20 cellular contexts compared by ENCODE assay signal in genomic region chr21:45331521-45332257, GRCh38. TPM values are rescaled to one million over a fixed set of nuclear protein-coding genes. Genes with fewer than 3 reads are reported as not detected.
A peak's percentile ranks its signal among the peaks of the same experiment; 100 is the strongest.
DNase-seq lines count a peak whose midpoint lies in the region; ATAC-seq and TF ChIP-seq lines count a peak whose summit lies in the region.
"Had no signal": no experiment of that assay in that cellular context is flagged by ENCODE, and none has a peak within 500 bp of the region (broad histone marks: within the 10 kb centered on the region; RNA-seq: fewer than 3 reads in every experiment).

No MANE protein-coding gene starts in this region.

- no peak overlapping the region for H3K27ac ChIP-seq in heart right ventricle
- peak overlapping the region; percentile 66 for H3K27ac ChIP-seq in mesodermal cell (ENCODE audit: low read depth, low read length, severe bottlenecking)
- no peak overlapping the region for H3K27ac ChIP-seq in upper lobe of right lung
- H3K27ac ChIP-seq: prostate gland had no signal

- H3K4me1 ChIP-seq in heart right ventricle (peaks cover 0 to 9% (median 0%) of the 10 kb centered on the region in 9 donors), mesodermal cell (ENCODE audit: control insufficient read depth, insufficient read depth, low read length, poor library complexity, severe bottlenecking) (peaks cover 56% of the 10 kb centered on the region), upper lobe of right lung (peaks cover 8% of the 10 kb centered on the region)
- H3K4me1 ChIP-seq: HAP-1, prostate gland had no signal

- TF ChIP-seq CTCF in heart right ventricle (IDR thresholded peaks at IDR 0.05) (no peak), brain (conservative IDR thresholded peaks at IDR 0.05) (no peak), upper lobe of right lung (IDR thresholded peaks at IDR 0.05) (no peak)

- peaks cover 62% of the 10 kb centered on the region for H3K4me1 Mint-ChIP-seq in brain
- H3K4me1 Mint-ChIP-seq in activated T-helper 1 cell treated with anti-CD3 and anti-CD28 coated beads, Interleukin-12 subunit alpha, Interleukin-12 subunit beta, Interleukin-2, Interleukin-4 antibody, amounts not matched to agents 30 ng/mL and 10 ng/mL and 1 ng/mL, durations not matched to agents 14 hours and 24 hours and 36 hours (ENCODE audit: low read depth) = no peaks in the 10 kb centered on the region

- intact Hi-C loops in Right ventricle myocardium superior (cut with DNase I) = no loop called here
- intact Hi-C loops in heart right ventricle (cut with DNase I) = no loop called here
- intact Hi-C loops in upper lobe of right lung (cut with DNase I) = no loop called here
- intact Hi-C loops in activated T-helper 1 cell treated with anti-CD3 and anti-CD28 coated beads, Interleukin-12 subunit alpha, Interleukin-12 subunit beta, Interleukin-2, Interleukin-4 antibody, amounts not matched to agents 30 ng/mL and 10 ng/mL and 1 ng/mL, durations not matched to agents 14 hours and 24 hours and 36 hours (cut with micrococcal nuclease) = no loop called here

- peak; percentile 16 for DNase-seq in Right ventricle myocardium superior
- no peak for DNase-seq in heart right ventricle
- DNase-seq in upper lobe of right lung = peak; percentile 50
- no peak for DNase-seq in NCI-H510A (lab: John Stamatoyannopoulos, UW)
- DNase-seq in activated T-helper 1 cell treated with anti-CD3 and anti-CD28 coated beads, Interleukin-12 subunit alpha, Interleukin-12 subunit beta, Interleukin-2, Interleukin-4 antibody, amounts not matched to agents 30 ng/mL and 10 ng/mL and 1 ng/mL, durations not matched to agents 14 hours and 24 hours and 36 hours (ENCODE audit: low spot score) = no peak
- DNase-seq: activated CD4-positive, CD25-positive, alpha-beta regulatory T cell; amygdala; CD4-positive, alpha-beta T cell; hippocampal formation; kidney glomerular epithelial cell; NCI-H1436; NCI-H226; stimulated activated naive CD4-positive, alpha-beta T cell treated with Interleukin-2 at 50 U/mL for 16 hours; transverse colon had no signal

- H3K36me3 ChIP-seq in heart right ventricle (no peaks in the 10 kb centered on the region), mesodermal cell (ENCODE audit: control insufficient read depth, insufficient read depth, low read length) (no peaks in the 10 kb centered on the region), upper lobe of right lung (no peaks in the 10 kb centered on the region)
- H3K36me3 ChIP-seq: HAP-1, prostate gland, transverse colon had no signal

- peak overlapping the region in 4 of 5 experiments; percentile 24 to 85 (median 54) for H3K27ac Mint-ChIP-seq in brain
- H3K27ac Mint-ChIP-seq in activated T-helper 1 cell treated with anti-CD3 and anti-CD28 coated beads, Interleukin-12 subunit alpha, Interleukin-12 subunit beta, Interleukin-2, Interleukin-4 antibody, amounts not matched to agents 30 ng/mL and 10 ng/mL and 1 ng/mL, durations not matched to agents 14 hours and 24 hours and 36 hours = no peak overlapping the region
- H3K27ac Mint-ChIP-seq: activated T-helper 2 cell treated with anti-CD3 and anti-CD28 coated beads, Interferon-gamma antibody, Interleukin-2, Interleukin-4, amounts not matched to agents 10 μg/mL and 5 μg/mL and 100 μg/mL, durations not matched to agents 14 hours and 24 hours and 36 hours; CD4-positive, alpha-beta T cell had no signal

- ATAC-seq in Right ventricle myocardium superior (ENCODE audit: poor library complexity) = no peak
- ATAC-seq in heart right ventricle = no peak
- ATAC-seq in upper lobe of right lung = no peak
- ATAC-seq in HG02840 (IDR thresholded peaks at IDR 0.05; ENCODE audit: low FRiP score, unreplicated experiment) = no peak

- H3K27me3 ChIP-seq in heart right ventricle (no peaks in the 10 kb centered on the region), upper lobe of right lung (no peaks in the 10 kb centered on the region)
- H3K27me3 ChIP-seq: transverse colon had no signal

- WGBS in heart right ventricle, 2 donors = 78 to 81% methylated on average over 22 of the region's 22 CpGs
- 56 to 67% methylated on average over 15 to 16 of the region's 22 CpGs for WGBS in mesodermal cell (ENCODE audit: insufficient coverage in 2 of 2), 2 experiments

- H3K9me3 ChIP-seq in heart right ventricle (no peaks in the 10 kb centered on the region), mesodermal cell (ENCODE audit: control insufficient read depth, low read length) (no peaks in the 10 kb centered on the region), upper lobe of right lung (no peaks in the 10 kb centered on the region)
- H3K9me3 ChIP-seq: HAP-1, prostate gland, transverse colon had no signal

- H3K4me3 Mint-ChIP-seq in brain = no peak overlapping the region
- H3K4me3 Mint-ChIP-seq in activated T-helper 1 cell treated with anti-CD3 and anti-CD28 coated beads, Interleukin-12 subunit alpha, Interleukin-12 subunit beta, Interleukin-2, Interleukin-4 antibody, amounts not matched to agents 30 ng/mL and 10 ng/mL and 1 ng/mL, durations not matched to agents 14 hours and 24 hours and 36 hours = no peak overlapping the region
- H3K4me3 Mint-ChIP-seq: CD4-positive, alpha-beta T cell had no signal

- peaks cover 0 to 5% (median 0%) of the 10 kb centered on the region in 5 experiments for H3K9me3 Mint-ChIP-seq in brain
- no peaks in the 10 kb centered on the region for H3K9me3 Mint-ChIP-seq in activated T-helper 1 cell treated with anti-CD3 and anti-CD28 coated beads, Interleukin-12 subunit alpha, Interleukin-12 subunit beta, Interleukin-2, Interleukin-4 antibody, amounts not matched to agents 30 ng/mL and 10 ng/mL and 1 ng/mL, durations not matched to agents 14 hours and 24 hours and 36 hours
- H3K9me3 Mint-ChIP-seq: activated T-helper 2 cell treated with anti-CD3 and anti-CD28 coated beads, Interferon-gamma antibody, Interleukin-2, Interleukin-4, amounts not matched to agents 10 μg/mL and 5 μg/mL and 100 μg/mL, durations not matched to agents 14 hours and 24 hours and 36 hours; CD4-positive, alpha-beta T cell had no signal

- peaks cover 4% of the 10 kb centered on the region for H3K27me3 Mint-ChIP-seq in brain
- H3K27me3 Mint-ChIP-seq in activated T-helper 1 cell treated with anti-CD3 and anti-CD28 coated beads, Interleukin-12 subunit alpha, Interleukin-12 subunit beta, Interleukin-2, Interleukin-4 antibody, amounts not matched to agents 30 ng/mL and 10 ng/mL and 1 ng/mL, durations not matched to agents 14 hours and 24 hours and 36 hours (ENCODE audit: insufficient read depth) = no peaks in the 10 kb centered on the region
- H3K27me3 Mint-ChIP-seq: CD4-positive, alpha-beta T cell had no signal

- H3K4me3 ChIP-seq in heart right ventricle = no peak overlapping the region
- no peak overlapping the region for H3K4me3 ChIP-seq in mesodermal cell (ENCODE audit: extremely low read depth, insufficient read depth, low read length, poor library complexity, severe bottlenecking)
- H3K4me3 ChIP-seq in upper lobe of right lung = no peak overlapping the region
- H3K4me3 ChIP-seq: HAP-1, prostate gland, transverse colon had no signal

- no peaks in the 10 kb centered on the region for H3K36me3 Mint-ChIP-seq in brain
- no peaks in the 10 kb centered on the region for H3K36me3 Mint-ChIP-seq in activated T-helper 1 cell treated with anti-CD3 and anti-CD28 coated beads, Interleukin-12 subunit alpha, Interleukin-12 subunit beta, Interleukin-2, Interleukin-4 antibody, amounts not matched to agents 30 ng/mL and 10 ng/mL and 1 ng/mL, durations not matched to agents 14 hours and 24 hours and 36 hours (ENCODE audit: low read depth)

RNA-seq across cellular contexts. Expression of gene POFUT2, which starts 44.0 kb away (rescaled TPM):
- total RNA-seq in Right ventricle myocardium superior = 15.3 TPM
- total RNA-seq in heart right ventricle = 10 to 100 TPM; 12.7 to 20.4 (median 16.3) TPM
- polyA plus RNA-seq in heart right ventricle = 10 to 100 TPM; 18.9 to 20.6 TPM
- polyA plus RNA-seq in brain (ENCODE audit: insufficient read depth, low read depth, low replicate concordance) = 11.5 TPM
- polyA plus RNA-seq in mesodermal cell (2013, experiment 1 of 2) = 72.3 TPM
- polyA plus RNA-seq in mesodermal cell (2013, experiment 2 of 2) = 59.6 TPM
- 29.0 TPM for total RNA-seq in upper lobe of right lung
- 14.3 and 17.6 TPM in 2 replicates for total RNA-seq in activated T-helper 1 cell treated with anti-CD3 and anti-CD28 coated beads, Interleukin-12 subunit alpha, Interleukin-12 subunit beta, Interleukin-2, Interleukin-4 antibody, amounts not matched to agents 30 ng/mL and 10 ng/mL and 1 ng/mL, durations not matched to agents 14 hours and 24 hours and 36 hours

Comparison
In these comparisons a context has a peak if more than half of its experiments do, and no peak if none do; other contexts are left out.
1. DNase-seq: peak in Right ventricle myocardium superior (single experiment) and upper lobe of right lung (single experiment); none in heart right ventricle (0 of 2), NCI-H510A (single experiment) and activated T-helper 1 cell treated with anti-CD3 and anti-CD28 coated beads, Interleukin-12 subunit alpha, Interleukin-12 subunit beta, Interleukin-2, Interleukin-4 antibody, amounts not matched to agents 30 ng/mL and 10 ng/mL and 1 ng/mL, durations not matched to agents 14 hours and 24 hours and 36 hours (single experiment).